In genomic region chr5:140372971-140373487, GRCh38 we compare ENCODE assay signal across 8 cellular contexts. TPM values are rescaled to one million over a fixed set of nuclear protein-coding genes. Genes with fewer than 3 reads are reported as not detected.
DNase-seq lines count a peak whose midpoint lies in the region; ATAC-seq and TF ChIP-seq lines count a peak whose summit lies in the region.

No MANE protein-coding gene starts in this region.

- H3K27ac ChIP-seq in right lobe of liver = no peak overlapping the region

- H3K36me3 ChIP-seq in BE2C (no peaks in the 10 kb centered on the region), right lobe of liver (no peaks in the 10 kb centered on the region)

- peak; percentile 93 for TF ChIP-seq CTCF in BE2C (IDR thresholded peaks at IDR 0.05; ENCODE audit: low read depth, low read length)
- TF ChIP-seq CTCF in WI38 (IDR thresholded peaks at IDR 0.05; ENCODE audit: low read depth, low read length) = peak; percentile 86
- TF ChIP-seq CTCF in right lobe of liver (IDR thresholded peaks at IDR 0.05) = peak; percentile 72 to 87 (median 82)

- H3K4me3 ChIP-seq in BE2C (ENCODE audit: low read depth, low read length) (no peak overlapping the region), WI38 (ENCODE audit: low read depth, low read length) (no peak overlapping the region), right lobe of liver (no peak overlapping the region)

- H3K9me3 ChIP-seq in BE2C (no peaks in the 10 kb centered on the region), right lobe of liver (no peaks in the 10 kb centered on the region)

- 0% methylated on average over 2 of the region's 2 CpGs for WGBS in right lobe of liver (ENCODE audit: insufficient coverage, low coverage, low lambda C conversion rate, missing lambda C conversion rate)

- H3K4me1 ChIP-seq in BE2C (no peaks in the 10 kb centered on the region), right lobe of liver (peaks cover 0 to 3% (median 0%) of the 10 kb centered on the region in 4 donors)

- intact Hi-C loops in right lobe of liver (cut with DNase I) = no loop called here

- ATAC-seq in right lobe of liver = peak; percentile 88 to 97 (median 94)
- no peak for ATAC-seq in HG03342 (IDR thresholded peaks at IDR 0.05; ENCODE audit: unreplicated experiment)

- TF ChIP-seq POLR2A in right lobe of liver (IDR thresholded peaks at IDR 0.05) = no peak

- DNase-seq in BE2C = peak; percentile 82
- peak; percentile 37 for DNase-seq in GM19238 (ENCODE audit: insufficient read length, low spot score)
- DNase-seq in NCI-H2029 (lab: John Stamatoyannopoulos, UW) = peak; percentile 72
- peak; percentile 81 for DNase-seq in ecto neural progenitor cell (ENCODE audit: low spot score)
- DNase-seq in right lobe of liver = peak; percentile 59 to 70 (median 69)
- peak; percentile 12 to 19 for DNase-seq in stimulated activated CD8-positive, alpha-beta memory T cell treated with anti-CD3 and anti-CD28 coated beads, Interleukin-15, amount 100 ng/mL, for 48 hours (ENCODE audit: low read depth in 2 of 2)

- H3K27me3 ChIP-seq in BE2C = no peaks in the 10 kb centered on the region
- H3K27me3 ChIP-seq in right lobe of liver = no peaks in the 10 kb centered on the region

RNA-seq across cellular contexts. Expression of gene SLC4A9, which starts 13.0 kb away (rescaled TPM):
- not detected for polyA plus RNA-seq in BE2C (2012; ENCODE audit: insufficient read depth, insufficient read length, low read depth)
- total RNA-seq in right lobe of liver = not detected

RNA-seq across cellular contexts. Expression of gene HBEGF, which starts 26.6 kb away (rescaled TPM):
- 9.8 TPM for polyA plus RNA-seq in BE2C (2012; ENCODE audit: insufficient read depth, insufficient read length, low read depth)
- 1 to 10 TPM in 2 of 6 experiments, under 1 TPM in 4; 0.42 to 1.8 (median 0.78) TPM for total RNA-seq in right lobe of liver

RNA-seq across cellular contexts. Expression of gene ANKHD1, which starts 28.6 kb away (rescaled TPM):
- polyA plus RNA-seq in BE2C (2012; ENCODE audit: insufficient read depth, insufficient read length, low read depth) = 103 TPM
- 10 to 100 TPM; 45.5 to 73.2 (median 62.6) TPM for total RNA-seq in right lobe of liver

Comparison
In these comparisons a context has a peak if more than half of its experiments do, and no peak if none do; other contexts are left out.
1. DNase-seq: peak in every context shown above with its lines; median percentile 82 in BE2C; 81 in ecto neural progenitor cell; 72 in NCI-H2029; 69 in right lobe of liver; 37 in GM19238; 16 in stimulated activated CD8-positive, alpha-beta memory T cell treated with anti-CD3 and anti-CD28 coated beads, Interleukin-15, amount 100 ng/mL, for 48 hours.